ENCODE assay signal across 13 cellular contexts in the genomic region with DNA sequence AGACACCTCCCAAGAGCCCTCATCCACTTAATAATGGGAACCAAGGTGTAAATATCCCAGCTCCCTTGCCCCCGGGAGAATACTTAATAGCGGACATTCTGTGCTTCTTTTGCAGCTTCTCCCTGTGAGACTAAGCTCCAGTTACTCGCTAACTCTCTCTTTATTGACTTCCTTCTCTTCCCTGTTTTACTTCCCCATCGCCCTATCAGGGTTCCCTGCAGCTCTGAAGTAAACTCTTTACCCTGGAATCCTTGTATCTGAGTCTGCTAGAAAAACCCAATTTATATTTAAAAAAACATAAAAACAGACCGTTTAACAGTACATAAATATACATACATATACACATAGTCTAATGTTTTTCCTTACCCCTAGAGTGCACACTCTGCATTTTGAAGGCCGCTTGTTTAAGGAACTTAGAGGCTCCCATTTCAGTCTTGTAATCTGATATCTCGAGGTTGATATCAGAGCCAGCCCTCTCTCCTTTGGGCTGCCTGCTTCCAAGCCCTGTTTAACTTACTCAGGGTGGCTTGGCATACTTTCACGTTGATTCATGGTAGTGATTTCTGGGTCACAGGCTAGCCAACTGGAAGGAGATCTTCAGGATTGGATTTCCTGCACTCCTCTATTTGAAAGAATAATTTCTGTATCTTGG.
A peak's percentile ranks its signal among the peaks of the same experiment; 100 is the strongest.
DNase-seq lines count a peak whose midpoint lies in the region; ATAC-seq, FAIRE-seq and TF ChIP-seq lines count a peak whose summit lies in the region.
"Had no signal": no experiment of that assay in that cellular context is flagged by ENCODE, and none has a peak within 500 bp of the region (broad histone marks: within the 10 kb centered on the region; RNA-seq: fewer than 3 reads in every experiment).

No MANE protein-coding gene starts in this region.

- H3K4me3 ChIP-seq in astrocyte (ENCODE audit: insufficient read depth, low read depth, low read length) (no peak overlapping the region), left lung (no peak overlapping the region)
- H3K4me3 ChIP-seq: upper lobe of left lung had no signal

- H3K9ac ChIP-seq in astrocyte (ENCODE audit: low read length), result no peak overlapping the region

- H3K36me3 ChIP-seq in astrocyte (ENCODE audit: insufficient read depth, low read length), result no peaks in the 10 kb centered on the region
- no peaks in the 10 kb centered on the region for H3K36me3 ChIP-seq in left lung
- H3K36me3 ChIP-seq: upper lobe of left lung had no signal

- H3K4me1 ChIP-seq in astrocyte (ENCODE audit: insufficient read depth, low read length) (peaks cover 34% of the 10 kb centered on the region), left lung (no peaks in the 10 kb centered on the region)
- H3K4me1 ChIP-seq: upper lobe of left lung had no signal

- H3K9me3 ChIP-seq in astrocyte (ENCODE audit: insufficient read depth, low read depth, low read length) (no peaks in the 10 kb centered on the region), left lung (no peaks in the 10 kb centered on the region)
- H3K9me3 ChIP-seq: upper lobe of left lung had no signal

- peak overlapping the region; percentile 77 for H3K27ac Mint-ChIP-seq in HFFc6
- H3K27ac Mint-ChIP-seq in astrocyte (ENCODE audit: unreplicated experiment), result peak overlapping the region; percentile 47
- H3K27ac Mint-ChIP-seq: activated CD8-positive, alpha-beta T cell treated with anti-CD3 and anti-CD28 coated beads for 36 hours had no signal

- ATAC-seq in left lung (peak; percentile 91), HG03354 (IDR thresholded peaks at IDR 0.05; ENCODE audit: poor library complexity, severe bottlenecking, unreplicated experiment) (no peak), GM21390 (IDR thresholded peaks at IDR 0.05; ENCODE audit: unreplicated experiment) (no peak)
- ATAC-seq: activated CD8-positive, alpha-beta T cell treated with anti-CD3 and anti-CD28 coated beads for 36 hours had no signal

- H3K79me2 ChIP-seq in astrocyte (ENCODE audit: insufficient read depth, low read length), result peaks cover 35% of the 10 kb centered on the region

- H3K9me3 Mint-ChIP-seq in HFFc6 (no peaks in the 10 kb centered on the region), astrocyte (ENCODE audit: unreplicated experiment) (peaks cover 5% of the 10 kb centered on the region)
- H3K9me3 Mint-ChIP-seq: activated CD8-positive, alpha-beta T cell treated with anti-CD3 and anti-CD28 coated beads for 36 hours had no signal

- peak; percentile 98 for FAIRE-seq in astrocyte (lab: Jason Lieb, UNC)
- FAIRE-seq: endometrium had no signal

- H4K20me1 ChIP-seq in astrocyte (ENCODE audit: insufficient read depth, low read length), result no peaks in the 10 kb centered on the region

- no peaks in the 10 kb centered on the region for H3K27me3 Mint-ChIP-seq in HFFc6 (ENCODE audit: insufficient read depth)
- H3K27me3 Mint-ChIP-seq in astrocyte (ENCODE audit: low read depth, unreplicated experiment), result no peaks in the 10 kb centered on the region
- H3K27me3 Mint-ChIP-seq: activated CD8-positive, alpha-beta T cell treated with anti-CD3 and anti-CD28 coated beads for 36 hours had no signal

- no peaks in the 10 kb centered on the region for H3K36me3 Mint-ChIP-seq in HFFc6 (ENCODE audit: low read depth)
- no peaks in the 10 kb centered on the region for H3K36me3 Mint-ChIP-seq in astrocyte (ENCODE audit: low read depth, unreplicated experiment)

- H2AFZ ChIP-seq in astrocyte (ENCODE audit: low read depth, low read length), result no peak overlapping the region

- H3K27me3 ChIP-seq in astrocyte (ENCODE audit: insufficient read depth, low read length), result no peaks in the 10 kb centered on the region
- H3K27me3 ChIP-seq in left lung, result no peaks in the 10 kb centered on the region
- H3K27me3 ChIP-seq: upper lobe of left lung had no signal

- H3K4me1 Mint-ChIP-seq in HFFc6 (ENCODE audit: low read depth) (peaks cover 53% of the 10 kb centered on the region), astrocyte (ENCODE audit: low read depth, unreplicated experiment) (peaks cover 42% of the 10 kb centered on the region)

- H3K27ac ChIP-seq in astrocyte (ENCODE audit: low read depth, low read length) (peak overlapping the region; percentile 55), left lung (peak overlapping the region in 1 of 2 donors; percentile 13)
- H3K27ac ChIP-seq: upper lobe of left lung had no signal

- peak overlapping the region; percentile 67 for H3K4me2 ChIP-seq in astrocyte (ENCODE audit: low read length)

- DNase-seq in ACHN (peak; percentile 77), HFFc6 (peak; percentile 78), astrocyte (ENCODE audit: low read depth) (peak; percentile 89), left lung (no peak), NCI-H146 treated with DMSO at 0.1 percent for 48 hours (lab: John Stamatoyannopoulos, UW; ENCODE audit: unreplicated experiment) (no peak)
- DNase-seq in activated CD4-positive, alpha-beta T cell treated with anti-CD3 and anti-CD28 coated beads, Interleukin-2, amount 50 U/mL, for 1 hour, result no peak
- DNase-seq: activated CD8-positive, alpha-beta T cell treated with anti-CD3 and anti-CD28 coated beads for 36 hours; NCI-H1417 treated with DMSO at 0.1 percent for 48 hours; right cardiac atrium had no signal

- in situ Hi-C loops in ACHN (cut with HindIII; ENCODE audit: low pct_ligation_motif_present, low pct_unique_long_range_greater_than_20kb, low sequenced_read_pairs), result no loop called here

- TF ChIP-seq CTCF in HFFc6 (IDR thresholded peaks at IDR 0.05), result no peak
- TF ChIP-seq CTCF in astrocyte (IDR thresholded peaks at IDR 0.05; ENCODE audit: insufficient read depth, low read depth, low read length), result no peak
- no peak for TF ChIP-seq CTCF in left lung (IDR thresholded peaks at IDR 0.05)

- intact Hi-C loops in left lung (cut with DNase I), result no loop called here

- peak overlapping the region; percentile 47 for H3K4me3 Mint-ChIP-seq in HFFc6
- H3K4me3 Mint-ChIP-seq in astrocyte (ENCODE audit: unreplicated experiment), result peak overlapping the region; percentile 64
- H3K4me3 Mint-ChIP-seq: activated CD8-positive, alpha-beta T cell treated with anti-CD3 and anti-CD28 coated beads for 36 hours had no signal

Comparison
In these comparisons a context has a peak if more than half of its experiments do, and no peak if none do; other contexts are left out.
1. DNase-seq: peak in ACHN (single experiment), HFFc6 (single experiment) and astrocyte (single experiment); none in left lung (0 of 2), NCI-H146 treated with DMSO at 0.1 percent for 48 hours (single experiment) and activated CD4-positive, alpha-beta T cell treated with anti-CD3 and anti-CD28 coated beads, Interleukin-2, amount 50 U/mL, for 1 hour (single experiment).